In the genomic region with DNA sequence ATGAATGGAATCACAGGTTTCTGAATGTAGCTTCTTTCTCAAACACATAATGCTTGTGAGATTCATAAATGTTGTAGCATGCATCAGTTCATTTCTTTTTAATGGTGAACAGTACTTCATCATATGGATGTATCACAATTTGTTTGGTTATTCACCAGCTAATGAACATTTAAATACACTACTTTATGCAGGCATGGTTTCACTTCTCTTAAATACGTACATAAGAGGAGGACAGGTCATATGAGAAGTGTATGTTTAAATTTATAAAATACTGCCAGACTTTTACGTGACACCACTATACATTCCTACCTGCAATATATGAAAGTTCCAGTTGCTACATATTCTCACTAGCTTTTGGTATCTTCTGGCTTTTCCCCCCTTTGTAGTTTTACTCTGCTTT, we compare ENCODE assay signal across 12 cellular contexts.
DNase-seq lines count a peak whose midpoint lies in the region; ATAC-seq and TF ChIP-seq lines count a peak whose summit lies in the region.
"Had no signal": no experiment of that assay in that cellular context is flagged by ENCODE, and none has a peak within 500 bp of the region (broad histone marks: within the 10 kb centered on the region; RNA-seq: fewer than 3 reads in every experiment).

No MANE protein-coding gene starts in this region.

- H3K9ac ChIP-seq in Karpas-422 (ENCODE audit: low read length) = no peak overlapping the region; the same call in 1 of the 2 replicates

- H3K36me3 ChIP-seq in Karpas-422 (ENCODE audit: insufficient read depth, low read length) = peaks cover 5% of the 10 kb centered on the region; the same call in 1 of the 2 replicates
- no peaks in the 10 kb centered on the region for H3K36me3 ChIP-seq in hepatocyte (replicated peaks; ENCODE audit: insufficient read depth, low read depth)
- H3K36me3 ChIP-seq: neutrophil had no signal

- H3K4me3 Mint-ChIP-seq in activated CD8-positive, alpha-beta memory T cell treated with anti-CD3 and anti-CD28 coated beads, Interleukin-2, amount 10 ng/mL, durations not matched to agents 7 days and 5 days = no peak overlapping the region
- H3K4me3 Mint-ChIP-seq in activated naive CD4-positive, alpha-beta T cell treated with anti-CD3 and anti-CD28 coated beads for 36 hours = no peak overlapping the region

- H3K4me2 ChIP-seq in Karpas-422 (ENCODE audit: low read depth, low read length, poor library complexity, severe bottlenecking) = peak overlapping the region; percentile 51
- H3K4me2 ChIP-seq in hepatocyte = no peak overlapping the region

- no peaks in the 10 kb centered on the region for H3K27me3 Mint-ChIP-seq in activated CD8-positive, alpha-beta memory T cell treated with anti-CD3 and anti-CD28 coated beads, Interleukin-2, amount 10 ng/mL, durations not matched to agents 7 days and 5 days
- no peaks in the 10 kb centered on the region for H3K27me3 Mint-ChIP-seq in activated naive CD4-positive, alpha-beta T cell treated with anti-CD3 and anti-CD28 coated beads for 36 hours (ENCODE audit: low read depth)

- CTCF ChIA-PET in GM10248 (lab: Yijun Ruan, JAX) = no interaction called here
- CTCF ChIA-PET in activated CD8-positive, alpha-beta memory T cell treated with anti-CD3 and anti-CD28 coated beads, Interleukin-2, amount 10 ng/mL, durations not matched to agents 7 days and 5 days (lab: Charles Lee) = no interaction called here
- CTCF ChIA-PET in activated naive CD4-positive, alpha-beta T cell treated with anti-CD3 and anti-CD28 coated beads for 36 hours (lab: Charles Lee) = no interaction called here

- ATAC-seq in GM19372 (IDR thresholded peaks at IDR 0.05; ENCODE audit: low read depth, unreplicated experiment) (peak; percentile 82), HG02840 (IDR thresholded peaks at IDR 0.05; ENCODE audit: low FRiP score, unreplicated experiment) (peak; percentile 60)
- ATAC-seq in activated CD8-positive, alpha-beta memory T cell treated with anti-CD3 and anti-CD28 coated beads, Interleukin-2, amount 10 ng/mL, durations not matched to agents 7 days and 5 days = no peak
- ATAC-seq: PC-3; stimulated activated naive CD8-positive, alpha-beta T cell treated with anti-CD3 and anti-CD28 coated beads, Interleukin-15, Interleukin-2, amounts not matched to agents 100 U/mL and 50 U/mL, for 24 hours had no signal

- POLR2A ChIA-PET in GM10248 (lab: Yijun Ruan, JAX) = no interaction called here

- TF ChIP-seq CTCF in GM10248 (IDR thresholded peaks at IDR 0.05; ENCODE audit: control extremely low read depth, extremely low read depth, low read depth, missing control alignments) (no peak), hepatocyte (IDR thresholded peaks at IDR 0.05; ENCODE audit: poor library complexity) (no peak)

- H3K27me3 ChIP-seq in Karpas-422 (ENCODE audit: low read length) = no peaks in the 10 kb centered on the region
- H3K27me3 ChIP-seq in hepatocyte = no peaks in the 10 kb centered on the region
- H3K27me3 ChIP-seq: neutrophil had no signal

- H2AFZ ChIP-seq in Karpas-422 (ENCODE audit: low read length) (no peak overlapping the region), hepatocyte (no peak overlapping the region)

- no peaks in the 10 kb centered on the region for H4K20me1 ChIP-seq in Karpas-422 (ENCODE audit: insufficient read depth, low read depth, low read length)
- peaks cover 42% of the 10 kb centered on the region for H4K20me1 ChIP-seq in hepatocyte (ENCODE audit: insufficient read depth, poor library complexity, severe bottlenecking)

- H3K4me1 ChIP-seq in Karpas-422 (ENCODE audit: low read length) (peaks cover 44% of the 10 kb centered on the region), hepatocyte (ENCODE audit: insufficient read depth) (no peaks in the 10 kb centered on the region)

- DNase-seq in GM10248 (ENCODE audit: extremely low spot score) (peak; percentile 18), Karpas-422 (peak; percentile 65), hepatocyte (ENCODE audit: low spot score) (no peak), GM19240 (ENCODE audit: insufficient read length, low spot score) (no peak)
- DNase-seq in activated CD8-positive, alpha-beta memory T cell treated with anti-CD3 and anti-CD28 coated beads, Interleukin-2, amount 10 ng/mL, durations not matched to agents 7 days and 5 days = no peak
- DNase-seq in activated naive CD4-positive, alpha-beta T cell treated with anti-CD3 and anti-CD28 coated beads for 36 hours = no peak
- DNase-seq: NCI-H1436 treated with DMSO at 0.1 percent for 48 hours; PC-3; stimulated activated naive CD8-positive, alpha-beta T cell treated with anti-CD3 and anti-CD28 coated beads, Interleukin-15, Interleukin-2, amounts not matched to agents 100 U/mL and 50 U/mL, for 24 hours had no signal

- no peaks in the 10 kb centered on the region for H3K9me3 Mint-ChIP-seq in activated CD8-positive, alpha-beta memory T cell treated with anti-CD3 and anti-CD28 coated beads, Interleukin-2, amount 10 ng/mL, durations not matched to agents 7 days and 5 days (ENCODE audit: low read depth)
- no peaks in the 10 kb centered on the region for H3K9me3 Mint-ChIP-seq in activated naive CD4-positive, alpha-beta T cell treated with anti-CD3 and anti-CD28 coated beads for 36 hours

- intact Hi-C loops in activated naive CD4-positive, alpha-beta T cell treated with anti-CD3 and anti-CD28 coated beads for 36 hours (cut with micrococcal nuclease) = no loop called here

- peaks cover 22% of the 10 kb centered on the region for H3K36me3 Mint-ChIP-seq in activated CD8-positive, alpha-beta memory T cell treated with anti-CD3 and anti-CD28 coated beads, Interleukin-2, amount 10 ng/mL, durations not matched to agents 7 days and 5 days
- H3K36me3 Mint-ChIP-seq in activated naive CD4-positive, alpha-beta T cell treated with anti-CD3 and anti-CD28 coated beads for 36 hours (ENCODE audit: low read depth) = peaks cover 22% of the 10 kb centered on the region

- WGBS in hepatocyte (ENCODE audit: low lambda C conversion rate, missing lambda C conversion rate) = 87% methylated on average over 2 of the region's 2 CpGs

- H3K79me2 ChIP-seq in Karpas-422 (ENCODE audit: low read length) (peaks cover 100% of the 10 kb centered on the region), hepatocyte (peaks cover 99% of the 10 kb centered on the region)

- H3K9me2 ChIP-seq in Karpas-422 (replicated peaks; ENCODE audit: insufficient read depth, low read length) (no peaks in the 10 kb centered on the region), hepatocyte (replicated peaks; ENCODE audit: insufficient read depth) (no peaks in the 10 kb centered on the region)

- peaks cover 10% of the 10 kb centered on the region for H3K4me1 Mint-ChIP-seq in activated CD8-positive, alpha-beta memory T cell treated with anti-CD3 and anti-CD28 coated beads, Interleukin-2, amount 10 ng/mL, durations not matched to agents 7 days and 5 days
- peaks cover 17% of the 10 kb centered on the region for H3K4me1 Mint-ChIP-seq in activated naive CD4-positive, alpha-beta T cell treated with anti-CD3 and anti-CD28 coated beads for 36 hours (ENCODE audit: low read depth)

- H3K27ac ChIP-seq in Karpas-422 (ENCODE audit: low read length) (peak overlapping the region; percentile 73), hepatocyte (no peak overlapping the region)
- H3K27ac ChIP-seq: neutrophil had no signal

- H3K9me3 ChIP-seq in Karpas-422 (ENCODE audit: low read length) (no peaks in the 10 kb centered on the region), hepatocyte (ENCODE audit: low read depth) (no peaks in the 10 kb centered on the region)
- H3K9me3 ChIP-seq: neutrophil had no signal

- 0 out of 2 replicates have a peak overlapping the region, but pooled peaks have one; percentile 8 for H3K4me3 ChIP-seq in Karpas-422 (ENCODE audit: low read length)
- no peak overlapping the region for H3K4me3 ChIP-seq in hepatocyte

- no peak overlapping the region for H3K27ac Mint-ChIP-seq in activated CD8-positive, alpha-beta memory T cell treated with anti-CD3 and anti-CD28 coated beads, Interleukin-2, amount 10 ng/mL, durations not matched to agents 7 days and 5 days
- no peak overlapping the region for H3K27ac Mint-ChIP-seq in activated naive CD4-positive, alpha-beta T cell treated with anti-CD3 and anti-CD28 coated beads for 36 hours

Comparison
In these comparisons a context has a peak if more than half of its experiments do, and no peak if none do; other contexts are left out.
1. DNase-seq: peak in GM10248 (single experiment) and Karpas-422 (single experiment); none in hepatocyte (single experiment), activated CD8-positive, alpha-beta memory T cell treated with anti-CD3 and anti-CD28 coated beads, Interleukin-2, amount 10 ng/mL, durations not matched to agents 7 days and 5 days (single experiment), activated naive CD4-positive, alpha-beta T cell treated with anti-CD3 and anti-CD28 coated beads for 36 hours (single experiment) and GM19240 (single experiment).